In the genomic region with DNA sequence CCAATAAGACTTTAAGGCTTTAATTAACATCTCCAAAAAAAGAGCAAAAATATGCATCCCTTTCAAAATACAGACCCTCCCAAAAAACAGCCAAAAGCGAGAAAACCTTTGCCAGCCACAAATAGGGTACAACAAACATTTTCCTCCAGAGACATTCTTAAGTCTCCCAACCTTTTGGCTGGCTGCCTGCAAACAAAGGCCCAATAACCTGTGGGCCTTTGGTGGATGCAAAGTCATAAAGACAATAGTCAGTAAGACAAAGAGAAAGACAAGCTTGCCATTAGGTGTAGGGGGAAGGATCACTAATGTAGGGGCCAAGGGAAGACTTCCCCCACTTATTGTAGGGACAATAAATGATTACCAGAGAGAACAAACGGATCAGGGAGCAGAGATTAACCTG, we compare ENCODE assay signal across 21 cellular contexts.
"Had no signal": no experiment of that assay in that cellular context is flagged by ENCODE, and none has a peak within 500 bp of the region (broad histone marks: within the 10 kb centered on the region; RNA-seq: fewer than 3 reads in every experiment).

No MANE protein-coding gene starts in this region.

- H3K4me3 ChIP-seq: SJSA1, SK-N-MC had no signal

- H3K27me3 ChIP-seq: SJSA1 had no signal

- H3K4me1 ChIP-seq: SJSA1 had no signal

- H3K36me3 ChIP-seq: SJSA1 had no signal

- H3K9me3 ChIP-seq: SJSA1 had no signal

- DNase-seq: KBM-7, MV-4-11, NCI-H1048, NCI-H1105, NCI-H1417, NCI-H146, NCI-H1694 treated with DMSO at 0.1 percent for 48 hours, NCI-H1930, NCI-H2081, NCI-H2107, NCI-H2171 treated with DMSO at 0.1 percent for 48 hours, NCI-H345, NCI-H446 treated with DMSO at 0.1 percent for 48 hours, NCI-H524, NCI-H526 treated with DMSO at 0.1 percent for 48 hours, NCI-H774, Right ventricle myocardium superior, RPMI8226, SIG-M5 had no signal

- H3K27ac ChIP-seq: SJSA1, SK-N-MC had no signal
